1 cellular context compared by ENCODE assay signal in genomic region chr4:125781656-125782055, GRCh38.
TF ChIP-seq lines count a peak whose summit lies in the region.

No MANE protein-coding gene starts in this region.

TF ChIP-seq in GM12878, 131 proteins besides CTCF, POLR2A, EP300 and RAD21 (continued from another document):
- TF ChIP-seq PRDM15 (CRISPR knock-in tag; IDR thresholded peaks at IDR 0.05): no peak
- TF ChIP-seq NFIC (IDR thresholded peaks at IDR 0.05; ENCODE audit: low read depth, low read length): no peak
- TF ChIP-seq BCL11A (IDR thresholded peaks at IDR 0.05; ENCODE audit: low read depth, low read length): peak; percentile 38; the same call in 1 of the 2 replicates
- no peak for TF ChIP-seq FOXM1 (IDR thresholded peaks at IDR 0.05; ENCODE audit: low read depth, low read length)
- TF ChIP-seq IKZF2 (IDR thresholded peaks at IDR 0.05): peak; percentile 29 to 51; a peak in 2 of 4 replicates
- TF ChIP-seq SIX5 (IDR thresholded peaks at IDR 0.05; ENCODE audit: low read depth, low read length, severe bottlenecking): no peak
- TF ChIP-seq YBX1 (IDR thresholded peaks at IDR 0.05): no peak
- TF ChIP-seq ZBED1 (IDR thresholded peaks at IDR 0.05; ENCODE audit: borderline replicate concordance): no peak
- TF ChIP-seq BACH1 (IDR thresholded peaks at IDR 0.05; ENCODE audit: borderline replicate concordance): no peak
- 0 out of 2 replicates have a peak, but pooled peaks have one; percentile 25 for TF ChIP-seq NR2F1 (conservative IDR thresholded peaks at IDR 0.05)
- no peak for TF ChIP-seq SUPT20H (IDR thresholded peaks at IDR 0.05; ENCODE audit: borderline replicate concordance, control insufficient read depth, low read depth, low read length)
- no peak for TF ChIP-seq IRF4 (IDR thresholded peaks at IDR 0.05; ENCODE audit: low read depth, low read length)
- no peak for TF ChIP-seq POLR2AphosphoS5 (IDR thresholded peaks at IDR 0.05; ENCODE audit: low read length)
- peak; percentile 88 for TF ChIP-seq MTA2 (IDR thresholded peaks at IDR 0.05; ENCODE audit: low read depth)
- TF ChIP-seq, protein P1, sequence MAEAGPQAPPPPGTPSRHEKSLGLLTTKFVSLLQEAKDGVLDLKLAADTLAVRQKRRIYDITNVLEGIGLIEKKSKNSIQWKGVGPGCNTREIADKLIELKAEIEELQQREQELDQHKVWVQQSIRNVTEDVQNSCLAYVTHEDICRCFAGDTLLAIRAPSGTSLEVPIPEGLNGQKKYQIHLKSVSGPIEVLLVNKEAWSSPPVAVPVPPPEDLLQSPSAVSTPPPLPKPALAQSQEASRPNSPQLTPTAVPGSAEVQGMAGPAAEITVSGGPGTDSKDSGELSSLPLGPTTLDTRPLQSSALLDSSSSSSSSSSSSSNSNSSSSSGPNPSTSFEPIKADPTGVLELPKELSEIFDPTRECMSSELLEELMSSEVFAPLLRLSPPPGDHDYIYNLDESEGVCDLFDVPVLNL (IDR thresholded peaks at IDR 0.05; ENCODE audit: low read depth, low read length): no peak
- no peak for TF ChIP-seq TAF1 (IDR thresholded peaks at IDR 0.05; ENCODE audit: borderline replicate concordance, low read depth, low read length)
- TF ChIP-seq CEBPB (IDR thresholded peaks at IDR 0.05; ENCODE audit: borderline replicate concordance in 1 of 2, low read depth in 2 of 2, low read length in 2 of 2): no peak
TF ChIP-seq in GM12878: peak in this region for 4.
